11 cellular contexts compared by ENCODE assay signal in genomic region chr2:9071032-9071431, GRCh38.
DNase-seq lines count a peak whose midpoint lies in the region; ATAC-seq, FAIRE-seq and TF ChIP-seq lines count a peak whose summit lies in the region.
"Had no signal": no experiment of that assay in that cellular context is flagged by ENCODE, and none has a peak within 500 bp of the region (broad histone marks: within the 10 kb centered on the region; RNA-seq: fewer than 3 reads in every experiment).

No MANE protein-coding gene starts in this region.

- ATAC-seq in GM18870 (IDR thresholded peaks at IDR 0.05; ENCODE audit: unreplicated experiment), result no peak
- ATAC-seq in HG03108 (IDR thresholded peaks at IDR 0.05; ENCODE audit: unreplicated experiment), result no peak

- no peak overlapping the region for H4K5ac ChIP-seq in H1 (ENCODE audit: insufficient read length, low read depth, low read length)

- no peaks in the 10 kb centered on the region for H3K9me3 ChIP-seq in H1 (ENCODE audit: insufficient read depth in 2 of 2, low read depth in 1 of 2, low read length in 1 of 2)

- 85% methylated on average over 5 of the region's 5 CpGs; no CpG with 5 or more reads in 1 of the 2 experiments for WGBS in H1 (ENCODE audit: extremely low coverage in 1 of 2, insufficient coverage in 1 of 2, insufficient read length in 1 of 2, insufficient replicate concordance in 2 of 2, low coverage in 1 of 2, low lambda C conversion rate in 2 of 2, missing lambda C conversion rate in 1 of 2), 2 experiments

- H3K23ac ChIP-seq in H1 (ENCODE audit: insufficient read length), result no peak overlapping the region

- H2BK20ac ChIP-seq in H1 (ENCODE audit: low read length), result no peak overlapping the region

- POLR2A ChIA-PET in H1 (lab: Charles Lee; ENCODE audit: partially characterized antibody), result no interaction called here
- POLR2A ChIA-PET in HEK293T (lab: Yijun Ruan, JAX), result no interaction called here

- H4K20me1 ChIP-seq in H1 (replicated peaks in 1 of 2; ENCODE audit: control insufficient read depth in 1 of 2, insufficient read depth in 2 of 2, low read length in 2 of 2), result no peaks in the 10 kb centered on the region

- H3K4me1 ChIP-seq in H1 (replicated peaks in 1 of 4; ENCODE audit: control insufficient read depth in 3 of 4, insufficient read depth in 4 of 4, low read length in 3 of 4), result peaks cover 3 to 10% (median 7%) of the 10 kb centered on the region in 4 experiments; a peak in 6 of 7 replicates

- no peak overlapping the region for H4K8ac ChIP-seq in H1 (ENCODE audit: extremely low read depth, insufficient read depth, low read length)

- H2AK5ac ChIP-seq in H1 (ENCODE audit: low read depth, low read length), result no peak overlapping the region

- no peak overlapping the region for H2BK15ac ChIP-seq in H1 (ENCODE audit: low read length)

- no peak overlapping the region for H3K4ac ChIP-seq in H1 (replicated peaks; ENCODE audit: insufficient read length, low read depth, low read length)

- CTCF ChIA-PET in H1 (lab: Charles Lee; ENCODE audit: partially characterized antibody), result interaction anchor here (1.0 to 1.2 kb wide), 2 partner anchors 23 to 198 kb away, joined by 3 read pairs; no protein-coding TSS in a partner anchor
- CTCF ChIA-PET in HEK293T (lab: Yijun Ruan, JAX), result no interaction called here

- no peak overlapping the region for H2BK5ac ChIP-seq in H1 (ENCODE audit: low read depth, low read length)

- H2BK120ac ChIP-seq in H1 (replicated peaks; ENCODE audit: low read depth, low read length), result no peak overlapping the region

- DNase-seq in SIG-M5 treated with dmso at 0.1 percent for 504 hours (lab: John Stamatoyannopoulos, UW; ENCODE audit: unreplicated experiment) (peak; percentile 12), SIG-M5 (lab: John Stamatoyannopoulos, UW) (no peak), LoVo (ENCODE audit: low spot score) (peak; percentile 93), H1 (ENCODE audit: low read depth in 1 of 2, low spot score in 2 of 2) (peak in 1 of 2 experiments; percentile 21), skeletal muscle cell (ENCODE audit: low read depth) (peak; percentile 15), HEK293T (ENCODE audit: extremely low spot score) (no peak)
- DNase-seq: NCI-H1417 had no signal

- H3K36me3 ChIP-seq in H1 (ENCODE audit: control insufficient read depth in 2 of 4, insufficient read depth in 4 of 4, low read length in 3 of 4), result no peaks in the 10 kb centered on the region

- no peak overlapping the region for H4K91ac ChIP-seq in H1 (replicated peaks; ENCODE audit: insufficient read length, low read length)

- peaks cover 2% of the 10 kb centered on the region; the same call in 1 of the 2 replicates for H3K23me2 ChIP-seq in H1 (ENCODE audit: low read depth, low read length)

- FAIRE-seq in H1 (lab: Jason Lieb, UNC), result no peak
- FAIRE-seq: GM18507, TTC549 had no signal

- H3K27ac ChIP-seq in H1 (ENCODE audit: low read depth, low read length), result no peak overlapping the region

- TF ChIP-seq POLR2A in H1 (IDR thresholded peaks at IDR 0.05; ENCODE audit: control extremely low read depth in 1 of 2, low read depth in 2 of 2, low read length in 2 of 2), result no peak

- H3K18ac ChIP-seq in H1 (ENCODE audit: extremely low read depth, low read length), result no peak overlapping the region

- no peak for TF ChIP-seq EP300 in H1 (IDR thresholded peaks at IDR 0.05; ENCODE audit: borderline replicate concordance in 1 of 2, low read depth in 2 of 2, low read length in 2 of 2)

- H2BK12ac ChIP-seq in H1 (ENCODE audit: low read depth, low read length), result no peak overlapping the region

- H2AFZ ChIP-seq in H1 (ENCODE audit: low read length), result 0 out of 2 replicates have a peak overlapping the region, but pooled peaks have one; percentile 11

- H3K79me2 ChIP-seq in H1 (ENCODE audit: control insufficient read depth in 1 of 2, insufficient read depth in 2 of 2, low read length in 2 of 2), result no peaks in the 10 kb centered on the region

- no peak for TF ChIP-seq CTCF in H1 (IDR thresholded peaks at IDR 0.05; ENCODE audit: control extremely low read depth in 1 of 3, insufficient read depth in 1 of 3, low read depth in 1 of 3, low read length in 3 of 3)

- no peak overlapping the region for H3K9ac ChIP-seq in H1 (replicated peaks in 1 of 4; ENCODE audit: extremely low read depth in 1 of 4, low read depth in 3 of 4, low read length in 3 of 4)

- H3K4me3 ChIP-seq in H1 (ENCODE audit: extremely low read depth in 1 of 4, insufficient read depth in 2 of 4, low read depth in 3 of 4, low read length in 4 of 4) (no peak overlapping the region), skeletal muscle cell (ENCODE audit: low read depth, low read length) (no peak overlapping the region)

- H3K79me1 ChIP-seq in H1 (ENCODE audit: low read depth, low read length), result no peaks in the 10 kb centered on the region

- no peak overlapping the region for H3K14ac ChIP-seq in H1 (ENCODE audit: insufficient read length)

- peaks cover 0 to 16% (median 9%) of the 10 kb centered on the region in 4 experiments; a peak in 3 of 7 replicates for H3K27me3 ChIP-seq in H1 (replicated peaks in 1 of 4; ENCODE audit: control insufficient read depth in 3 of 4, extremely low read depth in 1 of 4, insufficient read depth in 3 of 4, low read length in 3 of 4)

- no peak overlapping the region for H3K4me2 ChIP-seq in H1 (ENCODE audit: insufficient read depth in 1 of 2, low read depth in 2 of 2, low read length in 2 of 2)

- TF ChIP-seq RAD21 in H1 (IDR thresholded peaks at IDR 0.05 in 1 of 2, conservative IDR thresholded peaks at IDR 0.05 in 1 of 2; ENCODE audit: low read depth in 2 of 2, low read length in 2 of 2), result no peak

- H3K56ac ChIP-seq in H1 (replicated peaks; ENCODE audit: insufficient read length, low read depth, low read length), result no peak overlapping the region

TF ChIP-seq in H1, 55 proteins besides CTCF, POLR2A, EP300 and RAD21:
- no peak for TF ChIP-seq KDM4A (IDR thresholded peaks at IDR 0.05; ENCODE audit: low read depth, low read length, severe bottlenecking)
- no peak for TF ChIP-seq CHD2 (IDR thresholded peaks at IDR 0.05; ENCODE audit: low read length)
- TF ChIP-seq KDM1A (IDR thresholded peaks at IDR 0.05; ENCODE audit: borderline replicate concordance, low read length), result no peak
- no peak for TF ChIP-seq KDM5A (IDR thresholded peaks at IDR 0.05; ENCODE audit: low read length)
- TF ChIP-seq GTF2F1 (IDR thresholded peaks at IDR 0.05; ENCODE audit: borderline replicate concordance, low read depth, low read length), result no peak
- no peak for TF ChIP-seq CHD1 (IDR thresholded peaks at IDR 0.05; ENCODE audit: low read depth, low read length)
- no peak for TF ChIP-seq YY1 (IDR thresholded peaks at IDR 0.05; ENCODE audit: low read depth, low read length)
- no peak for TF ChIP-seq SP1 (IDR thresholded peaks at IDR 0.05; ENCODE audit: low read depth, low read length)

TF ChIP-seq in HEK293T, 16 proteins besides CTCF, POLR2A, EP300 and RAD21:
- no peak for TF ChIP-seq ZNF384 (IDR thresholded peaks at IDR 0.05)
- TF ChIP-seq TARDBP (IDR thresholded peaks at IDR 0.05), result no peak
- TF ChIP-seq FOXK2 (IDR thresholded peaks at IDR 0.05), result no peak
- no peak for TF ChIP-seq LEF1 (IDR thresholded peaks at IDR 0.05; ENCODE audit: borderline replicate concordance)
- TF ChIP-seq SP1 (IDR thresholded peaks at IDR 0.05), result no peak
- no peak for TF ChIP-seq NFRKB (IDR thresholded peaks at IDR 0.05)
- TF ChIP-seq SUZ12 (IDR thresholded peaks at IDR 0.05), result no peak
- TF ChIP-seq L3MBTL2 (conservative IDR thresholded peaks at IDR 0.05), result no peak
- TF ChIP-seq CTBP1 (IDR thresholded peaks at IDR 0.05; ENCODE audit: borderline replicate concordance), result no peak
- TF ChIP-seq FOXM1 (IDR thresholded peaks at IDR 0.05; ENCODE audit: borderline replicate concordance), result no peak
- TF ChIP-seq HDGF (IDR thresholded peaks at IDR 0.05; ENCODE audit: borderline replicate concordance), result no peak
- no peak for TF ChIP-seq ARNT (IDR thresholded peaks at IDR 0.05)
- TF ChIP-seq ELF4 (IDR thresholded peaks at IDR 0.05), result no peak
- no peak for TF ChIP-seq PKNOX1 (IDR thresholded peaks at IDR 0.05)
- TF ChIP-seq BHLHE40 (IDR thresholded peaks at IDR 0.05; ENCODE audit: borderline replicate concordance), result no peak
- no peak for TF ChIP-seq FOXA1 (IDR thresholded peaks at IDR 0.05)

Comparison
In these comparisons a context has a peak if more than half of its experiments do, and no peak if none do; other contexts are left out.
1. DNase-seq: peak in SIG-M5 treated with dmso at 0.1 percent for 504 hours (single experiment), LoVo (single experiment) and skeletal muscle cell (single experiment); none in SIG-M5 (single experiment) and HEK293T (single experiment).